In the genomic region with DNA sequence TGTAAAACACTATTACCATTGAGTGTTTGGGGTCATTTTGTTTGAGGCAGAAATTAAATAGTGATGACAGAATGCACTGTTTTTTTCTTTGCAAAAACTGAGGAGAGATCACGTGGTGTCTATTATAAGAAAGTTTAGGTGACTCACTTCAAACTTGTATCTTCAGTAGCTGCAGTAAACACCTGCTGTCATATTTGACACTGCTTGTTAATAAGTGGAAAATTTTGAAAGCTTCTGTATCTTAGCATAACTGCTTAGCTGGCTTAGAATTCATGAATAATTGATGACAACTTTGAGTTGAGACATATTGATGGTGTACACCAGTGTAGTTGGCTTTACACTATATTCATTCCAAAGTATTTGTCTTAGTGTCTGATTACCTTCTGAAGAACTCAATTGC, we compare ENCODE assay signal across 25 cellular contexts. TPM values are rescaled to one million over a fixed set of nuclear protein-coding genes. Genes with fewer than 3 reads are reported as not detected.
"Had no signal": no experiment of that assay in that cellular context is flagged by ENCODE, and none has a peak within 500 bp of the region (broad histone marks: within the 10 kb centered on the region; RNA-seq: fewer than 3 reads in every experiment).

No MANE protein-coding gene starts in this region.

- ATAC-seq: activated CD8-positive, alpha-beta memory T cell treated with anti-CD3 and anti-CD28 coated beads, Interleukin-2, amount 10 ng/mL, durations not matched to agents 7 days and 5 days; T-helper 17 cell; WTC11 had no signal

- H3K27me3 ChIP-seq: breast epithelium had no signal

- DNase-seq: activated CD4-positive, alpha-beta T cell treated with anti-CD3 and anti-CD28 coated beads, Interleukin-2, amount 10 ng/mL, durations not matched to agents 24 days and 14 days; activated CD4-positive, alpha-beta T cell treated with anti-CD3 and anti-CD28 coated beads, Interleukin-2, amount 50 U/mL, for 48 hours; activated CD4-positive, CD25-positive, alpha-beta regulatory T cell treated with anti-CD3 and anti-CD28 coated beads, Interleukin-2, amount 50 U/mL, for 72 hours; activated CD8-positive, alpha-beta memory T cell treated with anti-CD3 and anti-CD28 coated beads, Interleukin-2, amount 10 ng/mL, durations not matched to agents 7 days and 5 days; activated effector memory CD4-positive, alpha-beta T cell treated with Interleukin-2 at 50 U/mL for 16 hours; activated naive CD4-positive, alpha-beta T cell; activated T-cell treated with anti-CD3 and anti-CD28 coated beads, Interleukin-2, amount 50 U/mL, for 24 hours; aorta; NCI-H1092 treated with DMSO at 0.1 percent for 48 hours; NCI-H1417 treated with DMSO at 0.1 percent for 48 hours; NCI-H1694; NCI-H2029; NCI-H2107; NCI-H510A treated with DMSO at 0.1 percent for 48 hours; NCI-H69; PC-9; SHP77 treated with DMSO at 0.1 percent for 48 hours; T-helper 17 cell; T-helper 9 cell had no signal

- H3K27ac ChIP-seq: breast epithelium, PC-9 had no signal

- H3K4me3 ChIP-seq: breast epithelium, PC-9 had no signal

RNA-seq across cellular contexts. Expression of a gene that starts 29.7 kb away (rescaled TPM):
- total RNA-seq: activated CD4-positive, alpha-beta T cell treated with anti-CD3 and anti-CD28 coated beads, Interleukin-2, amount 10 ng/mL, durations not matched to agents 24 days and 14 days; activated CD8-positive, alpha-beta memory T cell treated with anti-CD3 and anti-CD28 coated beads, Interleukin-2, amount 10 ng/mL, durations not matched to agents 7 days and 5 days; activated T-helper 1 cell treated with anti-CD3 and anti-CD28 coated beads, Interleukin-12 subunit alpha, Interleukin-12 subunit beta, Interleukin-2, Interleukin-4 antibody, amounts not matched to agents 30 ng/mL and 10 ng/mL and 1 ng/mL, durations not matched to agents 14 hours and 24 hours and 36 hours; aorta; breast epithelium; LHCN-M2; M059J; PC-9; SK-MEL-5; T-helper 17 cell; WTC11 had no signal
